18 cellular contexts compared by ENCODE assay signal in the genomic region with DNA sequence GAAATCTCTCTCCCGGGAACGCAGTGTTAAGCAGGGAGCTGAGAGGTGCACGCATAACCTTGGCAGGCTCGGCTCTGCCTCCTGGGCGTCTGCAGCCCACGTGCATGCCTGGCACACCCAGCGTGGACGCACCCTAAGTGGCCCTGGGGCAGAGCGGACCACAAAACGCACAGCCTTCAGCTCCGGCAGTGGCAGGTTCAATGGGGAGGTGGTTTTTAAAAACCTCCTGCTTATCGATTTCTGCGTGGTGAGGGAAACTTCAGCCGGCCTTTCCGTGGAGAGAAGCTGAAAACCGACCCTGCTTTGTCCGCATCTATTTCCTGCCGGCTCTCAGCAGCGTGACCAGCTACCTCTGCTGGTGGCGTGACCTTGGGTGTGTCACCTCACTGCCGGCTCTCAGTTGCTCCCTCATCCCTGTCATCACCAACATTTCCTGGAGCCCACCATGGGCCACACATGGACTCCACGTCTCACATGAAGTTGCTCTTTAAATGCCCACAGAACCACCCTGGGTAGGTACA.
A peak's percentile ranks its signal among the peaks of the same experiment; 100 is the strongest.
DNase-seq lines count a peak whose midpoint lies in the region; ATAC-seq and TF ChIP-seq lines count a peak whose summit lies in the region.
"Had no signal": no experiment of that assay in that cellular context is flagged by ENCODE, and none has a peak within 500 bp of the region (broad histone marks: within the 10 kb centered on the region; RNA-seq: fewer than 3 reads in every experiment).

No MANE protein-coding gene starts in this region.

- TF ChIP-seq CTCF in mammary epithelial cell (conservative IDR thresholded peaks at IDR 0.05 in 1 of 2, IDR thresholded peaks at IDR 0.05 in 1 of 2; ENCODE audit: extremely low read depth in 1 of 2, insufficient read depth in 1 of 2, low read depth in 1 of 2, low read length in 2 of 2): no peak
- no peak for TF ChIP-seq CTCF in MCF 10A (IDR thresholded peaks at IDR 0.05; ENCODE audit: unreplicated experiment)
- no peak for TF ChIP-seq CTCF in left ventricle myocardium inferior (IDR thresholded peaks at IDR 0.05; ENCODE audit: borderline replicate concordance)
- no peak for TF ChIP-seq CTCF in neural progenitor cell (IDR thresholded peaks at IDR 0.05)

- POLR2A ChIA-PET in MCF 10A (lab: Yijun Ruan, JAX): no interaction called here

- H3K4me2 ChIP-seq in mammary epithelial cell (ENCODE audit: insufficient read depth, low read depth, low read length): peak overlapping the region; percentile 2
- no peak overlapping the region for H3K4me2 ChIP-seq in neural progenitor cell

- H3K4me1 Mint-ChIP-seq in MCF 10A (ENCODE audit: insufficient read depth, unreplicated experiment): peaks cover 22% of the 10 kb centered on the region
- peaks cover 22% of the 10 kb centered on the region for H3K4me1 Mint-ChIP-seq in neural progenitor cell
- H3K4me1 Mint-ChIP-seq: activated T-helper 17 cell treated with anti-CD3 and anti-CD28 coated beads, Interleukin-2, amount 50 U/mL, for 72 hours; endodermal cell had no signal

- no peaks in the 10 kb centered on the region for H3K9me3 ChIP-seq in mammary epithelial cell (replicated peaks; ENCODE audit: insufficient read depth, low read length)
- no peaks in the 10 kb centered on the region for H3K9me3 ChIP-seq in left ventricle myocardium inferior (replicated peaks)
- H3K9me3 ChIP-seq in neural progenitor cell (ENCODE audit: low read depth): no peaks in the 10 kb centered on the region
- H3K9me3 ChIP-seq in aorta (ENCODE audit: control insufficient read depth, low read length): no peaks in the 10 kb centered on the region

- no peaks in the 10 kb centered on the region for H4K20me1 ChIP-seq in mammary epithelial cell (ENCODE audit: insufficient read depth, low read length)
- no peaks in the 10 kb centered on the region for H4K20me1 ChIP-seq in neural progenitor cell (ENCODE audit: low read depth)

- BruUV-seq in mammary epithelial cell (replicated peaks; lab: Mats Ljungman, UMichigan) (no TSS peak), MCF 10A (replicated peaks; lab: Mats Ljungman, UMichigan) (no TSS peak)

- ATAC-seq in aorta (ENCODE audit: low FRiP score) (no peak), GM19455 (IDR thresholded peaks at IDR 0.05; ENCODE audit: unreplicated experiment) (no peak)
- ATAC-seq: activated CD8-positive, alpha-beta T cell treated with anti-CD3 and anti-CD28 coated beads for 36 hours; activated T-helper 17 cell treated with anti-CD3 and anti-CD28 coated beads, Interleukin-2, amount 50 U/mL, for 72 hours had no signal

- intact Hi-C loops in mammary epithelial cell (cut with micrococcal nuclease) (no loop called here), MCF 10A (cut with micrococcal nuclease) (no loop called here), left ventricle myocardium inferior (cut with micrococcal nuclease) (no loop called here), aorta (cut with DNase I) (no loop called here)

- H3F3A ChIP-seq in neural progenitor cell (ENCODE audit: low read depth): no peaks in the 10 kb centered on the region

- H3K9me3 Mint-ChIP-seq in MCF 10A (ENCODE audit: unreplicated experiment): no peaks in the 10 kb centered on the region
- no peaks in the 10 kb centered on the region for H3K9me3 Mint-ChIP-seq in neural progenitor cell
- H3K9me3 Mint-ChIP-seq: activated CD8-positive, alpha-beta T cell treated with anti-CD3 and anti-CD28 coated beads for 36 hours; activated T-helper 17 cell treated with anti-CD3 and anti-CD28 coated beads, Interleukin-2, amount 50 U/mL, for 72 hours; endodermal cell had no signal

- H3K4me1 ChIP-seq in mammary epithelial cell (ENCODE audit: insufficient read depth, low read length): peaks cover 34% of the 10 kb centered on the region
- peaks cover 66% of the 10 kb centered on the region for H3K4me1 ChIP-seq in left ventricle myocardium inferior
- peaks cover 11% of the 10 kb centered on the region for H3K4me1 ChIP-seq in neural progenitor cell
- H3K4me1 ChIP-seq in aorta (ENCODE audit: control insufficient read depth in 1 of 2, insufficient read depth in 2 of 2, low read length in 2 of 2): no peaks in the 10 kb centered on the region

- H3K27ac Mint-ChIP-seq in MCF 10A (ENCODE audit: low read depth, unreplicated experiment) (no peak overlapping the region), neural progenitor cell (peak overlapping the region; percentile 48)
- H3K27ac Mint-ChIP-seq: activated CD8-positive, alpha-beta T cell treated with anti-CD3 and anti-CD28 coated beads for 36 hours; activated T-helper 17 cell treated with anti-CD3 and anti-CD28 coated beads, Interleukin-2, amount 50 U/mL, for 72 hours; endodermal cell; progenitor cell of endocrine pancreas had no signal

- H3K4me3 Mint-ChIP-seq in MCF 10A (ENCODE audit: unreplicated experiment): no peak overlapping the region
- H3K4me3 Mint-ChIP-seq in neural progenitor cell: no peak overlapping the region
- H3K4me3 Mint-ChIP-seq: activated CD8-positive, alpha-beta T cell treated with anti-CD3 and anti-CD28 coated beads for 36 hours; activated T-helper 17 cell treated with anti-CD3 and anti-CD28 coated beads, Interleukin-2, amount 50 U/mL, for 72 hours; endodermal cell had no signal

- DNase-seq in mammary epithelial cell: no peak
- no peak for DNase-seq in MCF 10A (ENCODE audit: unreplicated experiment)
- peak; percentile 31 for DNase-seq in left ventricle myocardium inferior
- DNase-seq in neural progenitor cell (ENCODE audit: low spot score): no peak
- peak; percentile 36 to 70 for DNase-seq in aorta
- DNase-seq in NCI-H1092 treated with DMSO at 0.1 percent for 48 hours (lab: John Stamatoyannopoulos, UW): no peak
- DNase-seq in cerebellar nuclear complex (lab: John Stamatoyannopoulos, UW): no peak
- DNase-seq: activated CD8-positive, alpha-beta T cell treated with anti-CD3 and anti-CD28 coated beads for 36 hours; endodermal cell; NCI-H1436; NCI-H446; NK-92 treated with Interleukin-12 subunit alpha and Interleukin-12 subunit beta, amount 100 ng/mL, for 24 hours; RPMI8226; stimulated activated CD4-positive, alpha-beta T cell treated with anti-CD3 and anti-CD28 coated beads, Interleukin-12 subunit alpha, Interleukin-12 subunit beta, amount 100 ng/mL, for 4 hours; stimulated activated naive CD4-positive, alpha-beta T cell treated with Interleukin-2 at 50 U/mL for 16 hours had no signal

- H3K27me3 Mint-ChIP-seq in MCF 10A (ENCODE audit: insufficient read depth, unreplicated experiment) (no peaks in the 10 kb centered on the region), neural progenitor cell (ENCODE audit: insufficient read depth, low read depth) (peaks cover 4% of the 10 kb centered on the region)
- H3K27me3 Mint-ChIP-seq: activated CD8-positive, alpha-beta T cell treated with anti-CD3 and anti-CD28 coated beads for 36 hours had no signal

- CTCF ChIA-PET in mammary epithelial cell (lab: Charles Lee; ENCODE audit: low non-redundant PET): no interaction called here
- CTCF ChIA-PET in MCF 10A (lab: Yijun Ruan, JAX): interaction anchor here (0.7 kb wide), 1 partner anchor 22 kb away, joined by 7 read pairs; no protein-coding TSS in a partner anchor

- H3K79me2 ChIP-seq in mammary epithelial cell (ENCODE audit: insufficient read depth, low read length) (no peaks in the 10 kb centered on the region), neural progenitor cell (ENCODE audit: low read depth) (no peaks in the 10 kb centered on the region)

- 59% methylated on average over 22 of the region's 22 CpGs for WGBS in mammary epithelial cell (ENCODE audit: low coverage, missing lambda C conversion rate)
- WGBS in aorta, 2 donors: 93% methylated on average over 22 of the region's 22 CpGs

- dilution Hi-C loops in mammary epithelial cell (cut with HindIII; ENCODE audit: low sequenced_read_pairs): no loop called here

- H3K36me3 Mint-ChIP-seq in MCF 10A (ENCODE audit: insufficient read depth, unreplicated experiment) (no peaks in the 10 kb centered on the region), neural progenitor cell (no peaks in the 10 kb centered on the region)

- H3K9ac ChIP-seq in mammary epithelial cell (ENCODE audit: insufficient read depth, low read length) (no peak overlapping the region), neural progenitor cell (no peak overlapping the region)

- H3K4me3 ChIP-seq in mammary epithelial cell (replicated peaks in 1 of 3; ENCODE audit: insufficient read depth in 1 of 3, low read depth in 2 of 3, low read length in 3 of 3) (no peak overlapping the region), left ventricle myocardium inferior (no peak overlapping the region), neural progenitor cell (no peak overlapping the region), aorta (ENCODE audit: low read length in 2 of 2) (no peak overlapping the region)

- in situ Hi-C loops in mammary epithelial cell (cut with MboI; ENCODE audit: low sequenced_read_pairs in 2 of 2): no loop called here

- H3K27ac ChIP-seq in mammary epithelial cell (ENCODE audit: insufficient read depth, low read depth, low read length) (no peak overlapping the region), left ventricle myocardium inferior (replicated peaks) (peak overlapping the region; percentile 48), neural progenitor cell (no peak overlapping the region), aorta (ENCODE audit: low read depth in 1 of 2, low read length in 2 of 2) (no peak overlapping the region)

- H3K27me3 ChIP-seq in mammary epithelial cell (ENCODE audit: insufficient read depth, low read length) (no peaks in the 10 kb centered on the region), left ventricle myocardium inferior (ENCODE audit: low read depth) (no peaks in the 10 kb centered on the region), neural progenitor cell (no peaks in the 10 kb centered on the region), aorta (ENCODE audit: control insufficient read depth in 1 of 2, insufficient read depth in 2 of 2, low read length in 1 of 2) (no peaks in the 10 kb centered on the region)

- no peaks in the 10 kb centered on the region for H3K36me3 ChIP-seq in mammary epithelial cell (ENCODE audit: insufficient read depth, low read length)
- no peaks in the 10 kb centered on the region for H3K36me3 ChIP-seq in left ventricle myocardium inferior
- H3K36me3 ChIP-seq in neural progenitor cell: no peaks in the 10 kb centered on the region
- H3K36me3 ChIP-seq in aorta (ENCODE audit: control insufficient read depth in 1 of 2, insufficient read depth in 2 of 2, low read length in 1 of 2): no peaks in the 10 kb centered on the region

- H2AFZ ChIP-seq in mammary epithelial cell (ENCODE audit: low read depth, low read length) (peak overlapping the region; percentile 31), neural progenitor cell (replicated peaks) (no peak overlapping the region)

Comparison
In these comparisons a context has a peak if more than half of its experiments do, and no peak if none do; other contexts are left out.
1. DNase-seq: peak in left ventricle myocardium inferior (single experiment) and aorta (2 of 2); none in mammary epithelial cell (single experiment), MCF 10A (single experiment), neural progenitor cell (single experiment), NCI-H1092 treated with DMSO at 0.1 percent for 48 hours (single experiment) and cerebellar nuclear complex (0 of 2).